Comparison of ENCODE assay signal across 7 cellular contexts in the genomic region with DNA sequence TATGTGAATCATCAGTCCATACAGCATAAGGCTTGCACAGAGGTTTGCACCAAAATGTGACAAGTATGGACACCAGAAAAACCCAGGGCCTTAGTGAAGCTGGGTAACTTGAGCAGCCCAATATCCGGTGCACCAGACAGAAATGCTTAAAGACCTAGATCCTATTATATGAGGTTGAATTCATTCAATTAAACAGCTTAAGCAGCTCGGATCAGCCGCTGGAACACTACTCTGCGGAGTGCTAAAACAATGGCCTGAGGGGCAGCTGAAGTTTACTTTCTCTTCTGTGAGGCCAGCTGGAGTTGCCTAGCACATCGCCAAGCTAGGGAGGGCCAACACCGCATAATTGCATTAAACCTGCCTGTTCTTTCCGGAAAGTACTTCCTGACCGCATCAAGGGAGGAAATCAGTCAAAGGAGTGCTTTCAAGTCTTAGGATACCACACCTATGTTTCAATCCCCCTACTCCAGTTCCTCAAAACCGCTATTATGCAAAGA. TPM values are rescaled to one million over a fixed set of nuclear protein-coding genes. Genes with fewer than 3 reads are reported as not detected.
DNase-seq lines count a peak whose midpoint lies in the region; ATAC-seq, FAIRE-seq and TF ChIP-seq lines count a peak whose summit lies in the region.

No MANE protein-coding gene starts in this region.

- peak overlapping the region; percentile 54 for H3K4me3 Mint-ChIP-seq in T-helper 2 cell treated with Interferon-gamma antibody and Interleukin-4, amounts not matched to agents 5 μg/mL and 100 μg/mL, for 36 hours
- H3K4me3 Mint-ChIP-seq in naive thymus-derived CD8-positive, alpha-beta T cell: peak overlapping the region; percentile 48 to 87 (median 79)

- DNase-seq in GM12892 (ENCODE audit: insufficient read length): no peak
- no peak for DNase-seq in T-helper 2 cell treated with Interferon-gamma antibody and Interleukin-4, amounts not matched to agents 5 μg/mL and 100 μg/mL, for 36 hours (ENCODE audit: low spot score)
- peak in 5 of 10 donors; percentile 15 to 63 (median 32) for DNase-seq in naive thymus-derived CD8-positive, alpha-beta T cell
- DNase-seq in vagina (ENCODE audit: extremely low spot score in 2 of 2): no peak

- H3K27me3 Mint-ChIP-seq in T-helper 2 cell treated with Interferon-gamma antibody and Interleukin-4, amounts not matched to agents 5 μg/mL and 100 μg/mL, for 36 hours (ENCODE audit: low read depth): peaks cover 20% of the 10 kb centered on the region
- H3K27me3 Mint-ChIP-seq in naive thymus-derived CD8-positive, alpha-beta T cell: peaks cover 0 to 1% (median 0%) of the 10 kb centered on the region in 5 donors

- H3K27me3 ChIP-seq in vagina: no peaks in the 10 kb centered on the region

- no peak overlapping the region for H3K4me3 ChIP-seq in vagina

- no peak for TF ChIP-seq CTCF in vagina (IDR thresholded peaks at IDR 0.05)

- no peak overlapping the region for H3K27ac Mint-ChIP-seq in T-helper 2 cell treated with Interferon-gamma antibody and Interleukin-4, amounts not matched to agents 5 μg/mL and 100 μg/mL, for 36 hours
- H3K27ac Mint-ChIP-seq in naive thymus-derived CD8-positive, alpha-beta T cell: peak overlapping the region in 9 of 10 donors; percentile 17 to 86 (median 51)

- H3K4me1 ChIP-seq in vagina: no peaks in the 10 kb centered on the region

- H3K36me3 Mint-ChIP-seq in T-helper 2 cell treated with Interferon-gamma antibody and Interleukin-4, amounts not matched to agents 5 μg/mL and 100 μg/mL, for 36 hours (ENCODE audit: low read depth): no peaks in the 10 kb centered on the region
- no peaks in the 10 kb centered on the region for H3K36me3 Mint-ChIP-seq in naive thymus-derived CD8-positive, alpha-beta T cell

- no peak overlapping the region for H3K27ac ChIP-seq in vagina

- intact Hi-C loops in vagina (cut with DNase I): no loop called here

- peak; percentile 33 for FAIRE-seq in GM12892 (lab: Jason Lieb, UNC)

- TF ChIP-seq POLR2A in GM12892 (IDR thresholded peaks at IDR 0.05; ENCODE audit: low read depth, low read length) (no peak), vagina (IDR thresholded peaks at IDR 0.05) (no peak)

- no peaks in the 10 kb centered on the region for H3K36me3 ChIP-seq in vagina

- no peaks in the 10 kb centered on the region for H3K9me3 ChIP-seq in vagina

- H3K4me1 Mint-ChIP-seq in T-helper 2 cell treated with Interferon-gamma antibody and Interleukin-4, amounts not matched to agents 5 μg/mL and 100 μg/mL, for 36 hours (ENCODE audit: low read depth): peaks cover 16% of the 10 kb centered on the region
- peaks cover 17 to 23% (median 22%) of the 10 kb centered on the region in 4 donors for H3K4me1 Mint-ChIP-seq in naive thymus-derived CD8-positive, alpha-beta T cell

- no peaks in the 10 kb centered on the region for H3K9me3 Mint-ChIP-seq in T-helper 2 cell treated with Interferon-gamma antibody and Interleukin-4, amounts not matched to agents 5 μg/mL and 100 μg/mL, for 36 hours
- H3K9me3 Mint-ChIP-seq in naive thymus-derived CD8-positive, alpha-beta T cell: no peaks in the 10 kb centered on the region

- POLR2A ChIA-PET in naive thymus-derived CD8-positive, alpha-beta T cell (lab: Charles Lee): interaction anchor here (1.0 kb wide), 1 partner anchor 17 kb away, joined by 3 read pairs; a partner anchor contains a TSS

- ATAC-seq in HG02885 (IDR thresholded peaks at IDR 0.05; ENCODE audit: poor library complexity, unreplicated experiment) (peak; percentile 78), GM19467 (IDR thresholded peaks at IDR 0.05; ENCODE audit: unreplicated experiment) (no peak), HG03571 (IDR thresholded peaks at IDR 0.05; ENCODE audit: unreplicated experiment) (no peak)
- peak; percentile 85 to 89 for ATAC-seq in naive thymus-derived CD8-positive, alpha-beta T cell

RNA-seq across cellular contexts. Expression of a gene that starts 17.0 kb away (rescaled TPM):
- polyA plus RNA-seq in GM12892 (2012; ENCODE audit: missing spikeins): not detected
- total RNA-seq in naive thymus-derived CD8-positive, alpha-beta T cell: not detected
- polyA plus RNA-seq in naive thymus-derived CD8-positive, alpha-beta T cell: not detected
- 0.49 TPM for total RNA-seq in vagina

Comparison
In these comparisons a context has a peak if more than half of its experiments do, and no peak if none do; other contexts are left out.
1. ATAC-seq: peak in HG02885 (single experiment) and naive thymus-derived CD8-positive, alpha-beta T cell (2 of 2); none in GM19467 (single experiment) and HG03571 (single experiment).